8 cellular contexts compared by ENCODE assay signal in genomic region chr1:197145451-197146029, GRCh38. TPM values are rescaled to one million over a fixed set of nuclear protein-coding genes. Genes with fewer than 3 reads are reported as not detected.
DNase-seq lines count a peak whose midpoint lies in the region; ATAC-seq, FAIRE-seq and TF ChIP-seq lines count a peak whose summit lies in the region.

No MANE protein-coding gene starts in this region.

- H3K4me1 ChIP-seq in iPS-18a (ENCODE audit: control insufficient read depth, low read depth, low read length): peaks cover 5% of the 10 kb centered on the region
- H3K4me1 ChIP-seq in thymus (ENCODE audit: control insufficient read depth, insufficient read depth, low read length): no peaks in the 10 kb centered on the region

- no peak for ATAC-seq in HG02623 (IDR thresholded peaks at IDR 0.05; ENCODE audit: unreplicated experiment)

- no peaks in the 10 kb centered on the region for H3K27me3 Mint-ChIP-seq in activated naive CD4-positive, alpha-beta T cell treated with anti-CD3 and anti-CD28 coated beads, Interleukin-2, amount 10 ng/mL, durations not matched to agents 7 days and 5 days

- no peaks in the 10 kb centered on the region for H3K9me3 Mint-ChIP-seq in activated naive CD4-positive, alpha-beta T cell treated with anti-CD3 and anti-CD28 coated beads, Interleukin-2, amount 10 ng/mL, durations not matched to agents 7 days and 5 days

- H3K36me3 Mint-ChIP-seq in activated naive CD4-positive, alpha-beta T cell treated with anti-CD3 and anti-CD28 coated beads, Interleukin-2, amount 10 ng/mL, durations not matched to agents 7 days and 5 days: peaks cover 32% of the 10 kb centered on the region

- H3K9ac ChIP-seq in iPS-18a (ENCODE audit: low read length): peak overlapping the region; percentile 96

- H3K36me3 ChIP-seq in WERI-Rb-1 (peaks cover 40% of the 10 kb centered on the region), iPS-18a (ENCODE audit: control insufficient read depth, low read depth, low read length) (peaks cover 23% of the 10 kb centered on the region), thymus (ENCODE audit: control insufficient read depth, insufficient read depth) (no peaks in the 10 kb centered on the region)

- no peak for DNase-seq in activated naive CD4-positive, alpha-beta T cell treated with anti-CD3 and anti-CD28 coated beads, Interleukin-2, amount 10 ng/mL, durations not matched to agents 7 days and 5 days
- no peak for DNase-seq in activated naive CD4-positive, alpha-beta T cell treated with anti-CD3 and anti-CD28 coated beads, Interleukin-2, amount 50 U/mL, for 16 hours
- no peak for DNase-seq in WERI-Rb-1
- no peak for DNase-seq in GM12891 (ENCODE audit: insufficient read length, low spot score)
- DNase-seq in NCI-H146 (lab: John Stamatoyannopoulos, UW): no peak

- peak overlapping the region; percentile 82 for H3K4me3 Mint-ChIP-seq in activated naive CD4-positive, alpha-beta T cell treated with anti-CD3 and anti-CD28 coated beads, Interleukin-2, amount 10 ng/mL, durations not matched to agents 7 days and 5 days

- CTCF ChIA-PET in activated naive CD4-positive, alpha-beta T cell treated with anti-CD3 and anti-CD28 coated beads, Interleukin-2, amount 10 ng/mL, durations not matched to agents 7 days and 5 days (lab: Charles Lee): interaction anchor here (0.8 kb wide), 1 partner anchor 199 kb away, joined by 3 read pairs; no protein-coding TSS in a partner anchor

- peaks cover 49% of the 10 kb centered on the region for H3K4me1 Mint-ChIP-seq in activated naive CD4-positive, alpha-beta T cell treated with anti-CD3 and anti-CD28 coated beads, Interleukin-2, amount 10 ng/mL, durations not matched to agents 7 days and 5 days

- H3K27ac ChIP-seq in WERI-Rb-1 (peak overlapping the region; percentile 97), iPS-18a (ENCODE audit: low read length) (no peak overlapping the region), thymus (ENCODE audit: low read depth) (no peak overlapping the region)

- under 1% methylated on average over 11 of the region's 11 CpGs for WGBS in thymus

- H3K9me3 ChIP-seq in WERI-Rb-1 (ENCODE audit: severe bottlenecking) (no peaks in the 10 kb centered on the region), iPS-18a (ENCODE audit: control insufficient read depth, low read depth, low read length) (no peaks in the 10 kb centered on the region), thymus (ENCODE audit: control insufficient read depth) (no peaks in the 10 kb centered on the region)

- TF ChIP-seq POLR2A in GM12891 (IDR thresholded peaks at IDR 0.05; ENCODE audit: low read depth, low read length): no peak

- peak overlapping the region; percentile 83 for H3K4me3 ChIP-seq in WERI-Rb-1 (ENCODE audit: low read depth, low read length)
- peak overlapping the region; percentile 84 for H3K4me3 ChIP-seq in iPS-18a (ENCODE audit: low read length)
- H3K4me3 ChIP-seq in thymus (ENCODE audit: low read length): peak overlapping the region; percentile 89

- TF ChIP-seq CTCF in WERI-Rb-1 (IDR thresholded peaks at IDR 0.05; ENCODE audit: low read depth, low read length): no peak

- FAIRE-seq in GM12891 (lab: Jason Lieb, UNC): no peak

- no peaks in the 10 kb centered on the region for H3K27me3 ChIP-seq in WERI-Rb-1 (ENCODE audit: insufficient read depth, low read depth, severe bottlenecking)
- H3K27me3 ChIP-seq in iPS-18a (ENCODE audit: control insufficient read depth, insufficient read depth, low read length): no peaks in the 10 kb centered on the region
- no peaks in the 10 kb centered on the region for H3K27me3 ChIP-seq in thymus (ENCODE audit: control insufficient read depth, insufficient read depth)

- peak overlapping the region; percentile 97 for H3K27ac Mint-ChIP-seq in activated naive CD4-positive, alpha-beta T cell treated with anti-CD3 and anti-CD28 coated beads, Interleukin-2, amount 10 ng/mL, durations not matched to agents 7 days and 5 days

TF ChIP-seq in GM12891, 5 proteins besides CTCF, POLR2A, EP300 and RAD21:
- TF ChIP-seq TAF1 (IDR thresholded peaks at IDR 0.05; ENCODE audit: low read depth, low read length) (no peak), SPI1 (IDR thresholded peaks at IDR 0.05; ENCODE audit: low read depth, low read length) (no peak), POLR2AphosphoS5 (IDR thresholded peaks at IDR 0.05; ENCODE audit: low read depth, low read length) (no peak), PAX5 (IDR thresholded peaks at IDR 0.05; ENCODE audit: insufficient read depth, low read length, severe bottlenecking) (no peak), POU2F2 (IDR thresholded peaks at IDR 0.05; ENCODE audit: low read depth, low read length) (no peak)

RNA-seq across cellular contexts. Expression of gene ASPM, which starts 0.9 kb away (rescaled TPM):
- polyA plus RNA-seq in thymus: 9.6 TPM
- 8.4 TPM for polyA plus RNA-seq in GM12891 (2012; ENCODE audit: low read depth, missing spikeins)

RNA-seq across cellular contexts. Expression of gene ZBTB41, which starts 55.6 kb away (rescaled TPM):
- 6.4 TPM for polyA plus RNA-seq in thymus
- polyA plus RNA-seq in GM12891 (2012; ENCODE audit: low read depth, missing spikeins): 0.72 TPM
